Comparison of ENCODE assay signal across 18 cellular contexts in the genomic region with DNA sequence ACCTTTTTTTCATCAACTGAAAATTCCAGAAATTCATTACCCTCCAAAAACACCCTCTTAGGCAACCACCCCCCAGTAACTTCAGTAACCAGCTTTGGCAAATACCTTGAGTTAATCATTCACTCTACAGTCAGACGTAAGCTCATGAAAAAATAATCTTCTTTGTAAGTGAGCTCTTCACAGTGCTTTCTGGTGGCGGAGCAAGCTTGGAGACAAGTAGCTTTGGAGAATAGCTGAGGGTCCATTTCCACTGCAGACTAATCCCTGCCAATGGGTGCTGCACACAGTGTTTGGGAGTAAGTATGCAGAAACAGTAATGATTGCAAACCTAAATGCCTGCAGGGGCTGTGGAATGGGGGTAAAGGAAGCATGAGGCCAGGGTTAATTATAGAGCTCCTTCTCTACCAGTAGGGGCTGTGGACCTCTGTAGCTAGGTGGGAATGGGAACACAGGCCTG. TPM values are rescaled to one million over a fixed set of nuclear protein-coding genes. Genes with fewer than 3 reads are reported as not detected.
A peak's percentile ranks its signal among the peaks of the same experiment; 100 is the strongest.
DNase-seq lines count a peak whose midpoint lies in the region; ATAC-seq and TF ChIP-seq lines count a peak whose summit lies in the region.
"Had no signal": no experiment of that assay in that cellular context is flagged by ENCODE, and none has a peak within 500 bp of the region (broad histone marks: within the 10 kb centered on the region; RNA-seq: fewer than 3 reads in every experiment).

No MANE protein-coding gene starts in this region.

- H3K4me1 Mint-ChIP-seq in T-helper 17 cell = peaks cover 14% of the 10 kb centered on the region

- H3K27ac ChIP-seq in upper lobe of right lung = no peak overlapping the region
- H3K27ac ChIP-seq: BLaER1 treated with 17β-estradiol and CSF1 and Interleukin-3, amounts not matched to agents 10 nM and 100 nM; cardiac muscle cell; SJSA1 had no signal

- no peaks in the 10 kb centered on the region for H3K9me3 ChIP-seq in T-helper 17 cell (ENCODE audit: control insufficient read depth, low read length, poor library complexity, severe bottlenecking)
- no peaks in the 10 kb centered on the region for H3K9me3 ChIP-seq in upper lobe of right lung
- H3K9me3 ChIP-seq: BLaER1 treated with 17β-estradiol and CSF1 and Interleukin-3, amounts not matched to agents 10 nM and 100 nM; SJSA1 had no signal

- H3K36me3 ChIP-seq in upper lobe of right lung = peaks cover 17% of the 10 kb centered on the region
- H3K36me3 ChIP-seq: cardiac muscle cell, SJSA1 had no signal

- TF ChIP-seq CTCF in upper lobe of right lung (IDR thresholded peaks at IDR 0.05) = no peak

- DNase-seq in T-helper 17 cell (no peak), left colon (no peak), upper lobe of right lung (no peak), epidermal melanocyte (ENCODE audit: insufficient read length, low spot score) (no peak), midbrain (lab: John Stamatoyannopoulos, UW) (no peak)
- DNase-seq: activated CD4-positive, alpha-beta T cell treated with anti-CD3 and anti-CD28 coated beads, Interleukin-2, amount 10 ng/mL, durations not matched to agents 7 days and 5 days; activated naive CD8-positive, alpha-beta T cell treated with anti-CD3 and anti-CD28 coated beads for 36 hours; activated T-cell treated with anti-CD3 and anti-CD28 coated beads, Interleukin-2, amount 50 U/mL, for 4 hours; effector CD4-positive, alpha-beta T cell; mammary epithelial cell; NCI-H1436; NCI-H446; right cardiac atrium had no signal

- ATAC-seq in GM19463 (IDR thresholded peaks at IDR 0.05; ENCODE audit: unreplicated experiment) = peak; percentile 67
- no peak for ATAC-seq in T-helper 17 cell
- peak; percentile 72 for ATAC-seq in left colon
- peak; percentile 69 for ATAC-seq in upper lobe of right lung
- no peak for ATAC-seq in GM21786 (IDR thresholded peaks at IDR 0.05; ENCODE audit: unreplicated experiment)
- ATAC-seq: activated T-cell treated with anti-CD3 and anti-CD28 coated beads, Interleukin-2, amount 50 U/mL, for 4 hours; right cardiac atrium had no signal

- H3K4me1 ChIP-seq in upper lobe of right lung = no peaks in the 10 kb centered on the region
- H3K4me1 ChIP-seq: BLaER1 treated with 17β-estradiol and CSF1 and Interleukin-3, amounts not matched to agents 10 nM and 100 nM; SJSA1 had no signal

- no peak overlapping the region for H3K4me3 ChIP-seq in upper lobe of right lung
- H3K4me3 ChIP-seq: BLaER1 treated with 17β-estradiol and CSF1 and Interleukin-3, amounts not matched to agents 10 nM and 100 nM; cardiac muscle cell; SJSA1 had no signal

- peak overlapping the region; percentile 72 for H3K27ac Mint-ChIP-seq in T-helper 17 cell
- H3K27ac Mint-ChIP-seq: activated CD4-positive, alpha-beta T cell treated with anti-CD3 and anti-CD28 coated beads, Interleukin-2, amount 10 ng/mL, durations not matched to agents 7 days and 5 days; activated naive CD8-positive, alpha-beta T cell treated with anti-CD3 and anti-CD28 coated beads for 36 hours had no signal

- no peaks in the 10 kb centered on the region for H3K27me3 Mint-ChIP-seq in T-helper 17 cell
- H3K27me3 Mint-ChIP-seq: activated CD4-positive, alpha-beta T cell treated with anti-CD3 and anti-CD28 coated beads, Interleukin-2, amount 10 ng/mL, durations not matched to agents 7 days and 5 days; activated naive CD8-positive, alpha-beta T cell treated with anti-CD3 and anti-CD28 coated beads for 36 hours had no signal

- H3K4me3 Mint-ChIP-seq in T-helper 17 cell = no peak overlapping the region
- H3K4me3 Mint-ChIP-seq: activated CD4-positive, alpha-beta T cell treated with anti-CD3 and anti-CD28 coated beads, Interleukin-2, amount 10 ng/mL, durations not matched to agents 7 days and 5 days; activated naive CD8-positive, alpha-beta T cell treated with anti-CD3 and anti-CD28 coated beads for 36 hours; activated T-cell treated with anti-CD3 and anti-CD28 coated beads, Interleukin-2, amount 50 U/mL, for 4 hours had no signal

- peaks cover 7% of the 10 kb centered on the region for H3K36me3 Mint-ChIP-seq in T-helper 17 cell (ENCODE audit: low read depth)

- intact Hi-C loops in left colon (cut with DNase I, micrococcal nuclease) = no loop called here
- intact Hi-C loops in upper lobe of right lung (cut with DNase I) = no loop called here

- no peaks in the 10 kb centered on the region for H3K27me3 ChIP-seq in upper lobe of right lung
- H3K27me3 ChIP-seq: BLaER1 treated with 17β-estradiol and CSF1 and Interleukin-3, amounts not matched to agents 10 nM and 100 nM; cardiac muscle cell; SJSA1 had no signal

RNA-seq across cellular contexts. Expression of gene HINT3, which starts 56.8 kb away (rescaled TPM):
- 10 to 100 TPM in 1 of 2 donors, 1 to 10 TPM in 1; 7.6 to 10.6 TPM for total RNA-seq in T-helper 17 cell
- total RNA-seq in left colon = 10 to 100 TPM; 24.7 to 25.7 TPM
- total RNA-seq in upper lobe of right lung = 27.9 TPM

Comparison
In these comparisons a context has a peak if more than half of its experiments do, and no peak if none do; other contexts are left out.
1. ATAC-seq: peak in GM19463 (single experiment), left colon (single experiment) and upper lobe of right lung (single experiment); none in T-helper 17 cell (single experiment) and GM21786 (single experiment).